Comparison of ENCODE assay signal across 14 cellular contexts in genomic region chr22:30944986-30945385, GRCh38.
"Had no signal": no experiment of that assay in that cellular context is flagged by ENCODE, and none has a peak within 500 bp of the region (broad histone marks: within the 10 kb centered on the region; RNA-seq: fewer than 3 reads in every experiment).

No MANE protein-coding gene starts in this region.

- H3K27ac Mint-ChIP-seq: neural progenitor cell had no signal

- ATAC-seq: left ventricle myocardium superior, pancreas had no signal

- DNase-seq: activated CD4-positive, CD25-positive, alpha-beta regulatory T cell treated with anti-CD3 and anti-CD28 coated beads, Interleukin-2, amount 50 U/mL, for 72 hours; activated gamma-delta T cell treated with Interleukin-2 at 50 U/mL for 16 hours; activated T-cell treated with anti-CD3 and anti-CD28 coated beads, Interleukin-2, amount 50 U/mL, for 48 hours; amygdala; heart right ventricle; islet precursor cell; left ventricle myocardium superior; pancreas; SIG-M5; stimulated activated CD4-positive, alpha-beta T cell treated with anti-CD3 and anti-CD28 coated beads, Interleukin-4, amount 100 ng/mL, for 1 hour; stomach; thyroid gland; uterus had no signal

- H3K9me3 Mint-ChIP-seq: neural progenitor cell had no signal

- H3K4me3 Mint-ChIP-seq: neural progenitor cell had no signal
